In genomic region chr2:105238664-105239240, GRCh38 we compare ENCODE assay signal across 1 cellular context.
TF ChIP-seq lines count a peak whose summit lies in the region.

No MANE protein-coding gene starts in this region.

TF ChIP-seq in IMR-90, 13 proteins besides CTCF, POLR2A, EP300 and RAD21:
- TF ChIP-seq NFE2L2 (IDR thresholded peaks at IDR 0.05; ENCODE audit: low read depth, low read length) (no peak), MXI1 (IDR thresholded peaks at IDR 0.05; ENCODE audit: borderline replicate concordance, low read depth, low read length) (no peak), SMC3 (IDR thresholded peaks at IDR 0.05; ENCODE audit: low read depth, low read length) (no peak), CEBPB (IDR thresholded peaks at IDR 0.05; ENCODE audit: low read depth, low read length) (no peak), BHLHE40 (IDR thresholded peaks at IDR 0.05; ENCODE audit: low read depth, low read length) (no peak), RFX5 (IDR thresholded peaks at IDR 0.05; ENCODE audit: low read depth, low read length) (no peak), USF2 (IDR thresholded peaks at IDR 0.05; ENCODE audit: low read depth, low read length) (no peak), FOS (IDR thresholded peaks at IDR 0.05; ENCODE audit: low read depth, low read length) (no peak)
